33 cellular contexts compared by ENCODE assay signal in genomic region chr13:44283598-44283997, GRCh38.
"Had no signal": no experiment of that assay in that cellular context is flagged by ENCODE, and none has a peak within 500 bp of the region (broad histone marks: within the 10 kb centered on the region; RNA-seq: fewer than 3 reads in every experiment).

No MANE protein-coding gene starts in this region.

- H3K27me3 ChIP-seq: adrenal gland, body of pancreas, foreskin keratinocyte, gastrocnemius medialis, heart left ventricle had no signal

- ATAC-seq: activated CD4-positive, alpha-beta T cell treated with anti-CD3 and anti-CD28 coated beads for 36 hours; activated CD8-positive, alpha-beta memory T cell treated with anti-CD3 and anti-CD28 coated beads, Interleukin-2, amount 10 ng/mL, durations not matched to agents 7 days and 5 days; activated CD8-positive, alpha-beta T cell treated with anti-CD3 and anti-CD28 coated beads, Interleukin-2, amount 10 ng/mL, durations not matched to agents 7 days and 5 days; activated naive CD8-positive, alpha-beta T cell treated with anti-CD3 and anti-CD28 coated beads, Interleukin-2, amount 50 U/mL, for 24 hours; body of pancreas; foreskin keratinocyte; gastrocnemius medialis; heart left ventricle had no signal

- DNase-seq: activated CD4-positive, alpha-beta memory T cell treated with anti-CD3 and anti-CD28 coated beads for 36 hours; activated CD4-positive, alpha-beta T cell treated with anti-CD3 and anti-CD28 coated beads for 36 hours; activated CD4-positive, alpha-beta T cell treated with anti-CD3 and anti-CD28 coated beads, Interleukin-2, amount 10 ng/mL, durations not matched to agents 24 days and 14 days; activated CD4-positive, CD25-positive, alpha-beta regulatory T cell; activated CD4-positive, CD25-positive, alpha-beta regulatory T cell treated with anti-CD3 and anti-CD28 coated beads, Interleukin-2, amount 50 U/mL, for 72 hours; activated CD8-positive, alpha-beta memory T cell treated with anti-CD3 and anti-CD28 coated beads, Interleukin-2, amount 10 ng/mL, durations not matched to agents 7 days and 5 days; activated CD8-positive, alpha-beta memory T cell treated with anti-CD3 and anti-CD28 coated beads, Interleukin-2, amount 50 U/mL, for 4 hours; activated CD8-positive, alpha-beta T cell treated with anti-CD3 and anti-CD28 coated beads, Interleukin-2, amount 10 ng/mL, durations not matched to agents 7 days and 5 days; activated effector memory CD4-positive, alpha-beta T cell treated with anti-CD3 and anti-CD28 coated beads, Interleukin-2, amount 50 U/mL, for 16 hours; activated naive CD4-positive, alpha-beta T cell treated with anti-CD3 and anti-CD28 coated beads for 36 hours; activated naive CD8-positive, alpha-beta T cell treated with anti-CD3 and anti-CD28 coated beads for 36 hours; activated naive CD8-positive, alpha-beta T cell treated with anti-CD3 and anti-CD28 coated beads, Interleukin-2, amount 50 U/mL, for 24 hours; activated T-cell treated with anti-CD3 and anti-CD28 coated beads, Interleukin-2, amount 50 U/mL, for 1 hour; activated T-cell treated with anti-CD3 and anti-CD28 coated beads, Interleukin-2, amount 50 U/mL, for 48 hours; adrenal gland; amygdala; aorta; body of pancreas; caudate nucleus; cortex of kidney; dermis blood vessel endothelial cell; effector CD8-positive, alpha-beta T cell; foreskin keratinocyte; gastrocnemius medialis; glutamatergic neuron; heart left ventricle; T1000; WERI-Rb-1 had no signal

- H3K36me3 Mint-ChIP-seq: activated CD4-positive, alpha-beta memory T cell treated with anti-CD3 and anti-CD28 coated beads for 36 hours; activated CD8-positive, alpha-beta memory T cell treated with anti-CD3 and anti-CD28 coated beads, Interleukin-2, amount 10 ng/mL, durations not matched to agents 7 days and 5 days; activated naive CD8-positive, alpha-beta T cell treated with anti-CD3 and anti-CD28 coated beads for 36 hours had no signal

- H3K4me3 ChIP-seq: adrenal gland, body of pancreas, gastrocnemius medialis, heart left ventricle had no signal

- H3K27ac Mint-ChIP-seq: activated CD4-positive, alpha-beta memory T cell treated with anti-CD3 and anti-CD28 coated beads for 36 hours; activated CD4-positive, alpha-beta T cell treated with anti-CD3 and anti-CD28 coated beads for 36 hours; activated CD4-positive, alpha-beta T cell treated with anti-CD3 and anti-CD28 coated beads, Interleukin-2, amount 10 ng/mL, durations not matched to agents 24 days and 14 days; activated CD8-positive, alpha-beta memory T cell treated with anti-CD3 and anti-CD28 coated beads, Interleukin-2, amount 10 ng/mL, durations not matched to agents 7 days and 5 days; activated CD8-positive, alpha-beta T cell treated with anti-CD3 and anti-CD28 coated beads, Interleukin-2, amount 10 ng/mL, durations not matched to agents 7 days and 5 days; activated naive CD4-positive, alpha-beta T cell treated with anti-CD3 and anti-CD28 coated beads for 36 hours; activated naive CD4-positive, alpha-beta T cell treated with anti-CD3 and anti-CD28 coated beads, Interleukin-2, amount 50 U/mL, for 24 hours; activated naive CD8-positive, alpha-beta T cell treated with anti-CD3 and anti-CD28 coated beads for 36 hours; activated naive CD8-positive, alpha-beta T cell treated with anti-CD3 and anti-CD28 coated beads, Interleukin-2, amount 50 U/mL, for 24 hours; activated T-helper 1 cell treated with anti-CD3 and anti-CD28 coated beads, Interleukin-12 subunit alpha, Interleukin-12 subunit beta, Interleukin-2, Interleukin-4 antibody, amounts not matched to agents 30 ng/mL and 10 ng/mL and 1 ng/mL, durations not matched to agents 14 hours and 24 hours and 36 hours; activated T-helper 2 cell treated with anti-CD3 and anti-CD28 coated beads, Interferon-gamma antibody, Interleukin-2, Interleukin-4, amounts not matched to agents 10 μg/mL and 5 μg/mL and 100 μg/mL, durations not matched to agents 14 hours and 24 hours and 36 hours; T-helper 1 cell treated with Interleukin-12 subunit alpha and Interleukin-12 subunit beta and Interleukin-4 antibody, amounts not matched to agents 30 μg/mL and 1 μg/mL, for 36 hours had no signal

- H3K4me1 ChIP-seq: adrenal gland had no signal

- H3K4me3 Mint-ChIP-seq: activated CD4-positive, alpha-beta memory T cell treated with anti-CD3 and anti-CD28 coated beads for 36 hours; activated CD4-positive, alpha-beta T cell treated with anti-CD3 and anti-CD28 coated beads for 36 hours; activated CD4-positive, alpha-beta T cell treated with anti-CD3 and anti-CD28 coated beads, Interleukin-2, amount 10 ng/mL, durations not matched to agents 24 days and 14 days; activated CD8-positive, alpha-beta memory T cell treated with anti-CD3 and anti-CD28 coated beads, Interleukin-2, amount 10 ng/mL, durations not matched to agents 7 days and 5 days; activated CD8-positive, alpha-beta T cell treated with anti-CD3 and anti-CD28 coated beads, Interleukin-2, amount 10 ng/mL, durations not matched to agents 7 days and 5 days; activated naive CD4-positive, alpha-beta T cell treated with anti-CD3 and anti-CD28 coated beads for 36 hours; activated naive CD4-positive, alpha-beta T cell treated with anti-CD3 and anti-CD28 coated beads, Interleukin-2, amount 50 U/mL, for 24 hours; activated naive CD8-positive, alpha-beta T cell treated with anti-CD3 and anti-CD28 coated beads for 36 hours; activated naive CD8-positive, alpha-beta T cell treated with anti-CD3 and anti-CD28 coated beads, Interleukin-2, amount 50 U/mL, for 24 hours; activated T-helper 1 cell treated with anti-CD3 and anti-CD28 coated beads, Interleukin-12 subunit alpha, Interleukin-12 subunit beta, Interleukin-2, Interleukin-4 antibody, amounts not matched to agents 30 ng/mL and 10 ng/mL and 1 ng/mL, durations not matched to agents 14 hours and 24 hours and 36 hours; T-helper 1 cell treated with Interleukin-12 subunit alpha and Interleukin-12 subunit beta and Interleukin-4 antibody, amounts not matched to agents 30 μg/mL and 1 μg/mL, for 36 hours had no signal

- H3K9me3 Mint-ChIP-seq: activated CD4-positive, alpha-beta memory T cell treated with anti-CD3 and anti-CD28 coated beads for 36 hours; activated naive CD4-positive, alpha-beta T cell treated with anti-CD3 and anti-CD28 coated beads for 36 hours; activated naive CD8-positive, alpha-beta T cell treated with anti-CD3 and anti-CD28 coated beads for 36 hours; activated T-helper 2 cell treated with anti-CD3 and anti-CD28 coated beads, Interferon-gamma antibody, Interleukin-2, Interleukin-4, amounts not matched to agents 10 μg/mL and 5 μg/mL and 100 μg/mL, durations not matched to agents 14 hours and 24 hours and 36 hours had no signal

- H3K4me1 Mint-ChIP-seq: activated CD8-positive, alpha-beta memory T cell treated with anti-CD3 and anti-CD28 coated beads, Interleukin-2, amount 10 ng/mL, durations not matched to agents 7 days and 5 days had no signal

- H3K27ac ChIP-seq: adrenal gland, body of pancreas, epithelial cell of prostate, foreskin keratinocyte, gastrocnemius medialis, heart left ventricle, WERI-Rb-1 had no signal

- H3K9me3 ChIP-seq: adrenal gland, body of pancreas, gastrocnemius medialis, heart left ventricle had no signal

- H3K36me3 ChIP-seq: adrenal gland, gastrocnemius medialis, heart left ventricle, WERI-Rb-1 had no signal
